27 cellular contexts compared by ENCODE assay signal in the genomic region with DNA sequence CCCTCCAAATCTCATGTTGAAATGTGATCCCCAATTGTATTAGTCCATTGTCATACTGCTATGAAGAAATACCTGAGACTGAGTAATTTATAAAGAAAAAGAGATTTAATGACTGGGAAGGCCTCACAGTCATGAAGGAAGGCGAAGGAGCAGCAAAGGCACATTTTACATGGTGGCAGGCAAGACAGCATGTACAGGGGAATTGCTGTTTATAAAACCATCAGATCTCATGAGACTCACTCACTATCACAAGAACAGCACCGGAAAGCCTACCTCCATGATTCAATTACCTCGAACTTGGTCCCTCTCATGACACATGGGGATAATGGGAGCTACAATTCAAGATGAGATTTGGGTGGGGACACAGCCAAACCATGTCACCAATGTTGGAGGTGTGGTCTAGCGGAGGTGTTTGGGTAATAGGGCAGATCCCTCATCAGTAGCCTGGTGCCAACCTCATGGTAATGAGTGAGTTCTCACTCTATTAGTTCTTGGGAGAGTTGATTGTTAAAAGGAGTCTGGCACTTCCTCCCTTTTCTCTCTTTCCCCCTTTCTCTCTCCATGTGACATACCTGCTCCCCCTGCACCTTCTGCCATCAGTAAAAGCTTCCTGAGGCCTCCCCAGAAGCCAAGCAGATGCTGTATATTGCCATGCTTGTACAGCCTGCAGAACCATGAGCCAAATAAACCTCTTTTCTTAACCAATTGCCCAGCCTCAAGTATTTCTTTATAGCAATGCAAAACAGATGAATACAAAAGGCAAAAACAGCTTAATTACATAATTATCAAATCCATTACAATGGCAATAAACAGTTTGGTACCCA. TPM values are rescaled to one million over a fixed set of nuclear protein-coding genes. Genes with fewer than 3 reads are reported as not detected.
"Had no signal": no experiment of that assay in that cellular context is flagged by ENCODE, and none has a peak within 500 bp of the region (broad histone marks: within the 10 kb centered on the region; RNA-seq: fewer than 3 reads in every experiment).

No MANE protein-coding gene starts in this region.

- DNase-seq: activated B cell treated with CpG ODN at 0.5 μM for 24 hours; activated CD4-positive, alpha-beta T cell treated with anti-CD3 and anti-CD28 coated beads for 48 hours; activated CD4-positive, alpha-beta T cell treated with anti-CD3 and anti-CD28 coated beads, Interleukin-2, amount 50 U/mL, for 1 hour; activated CD4-positive, alpha-beta T cell treated with anti-CD3 and anti-CD28 coated beads, Interleukin-2, amount 50 U/mL, for 48 hours; activated CD8-positive, alpha-beta memory T cell treated with anti-CD3 and anti-CD28 coated beads for 24 hours; activated CD8-positive, alpha-beta T cell treated with anti-CD3 and anti-CD28 coated beads for 36 hours; activated effector memory CD4-positive, alpha-beta T cell treated with Interleukin-2 at 50 U/mL for 16 hours; activated gamma-delta T cell treated with Interleukin-2 at 50 U/mL for 16 hours; activated naive CD4-positive, alpha-beta T cell treated with anti-CD3 and anti-CD28 coated beads, Interleukin-2, amount 50 U/mL, for 16 hours; activated naive CD4-positive, alpha-beta T cell treated with Interleukin-2 at 50 U/mL for 16 hours; activated T-cell treated with anti-CD3 and anti-CD28 coated beads, Interleukin-2, amount 50 U/mL, for 4 hours; adrenal gland; dorsolateral prefrontal cortex; effector memory CD4-positive, alpha-beta T cell; endodermal cell; head of caudate nucleus; T-helper 1 cell; T-helper 17 cell; T1000; WERI-Rb-1 had no signal

- FAIRE-seq: frontal cortex had no signal

- ATAC-seq: activated CD4-positive, CD25-positive, alpha-beta regulatory T cell treated with anti-CD3 and anti-CD28 coated beads, Interleukin-2, amount 50 U/mL, for 24 hours; activated CD8-positive, alpha-beta T cell treated with anti-CD3 and anti-CD28 coated beads for 36 hours; activated T-cell treated with anti-CD3 and anti-CD28 coated beads, Interleukin-2, amount 50 U/mL, for 4 hours; activated T-helper 17 cell treated with anti-CD3 and anti-CD28 coated beads, Interleukin-2, amount 50 U/mL, for 72 hours; esophagus mucosa; T-helper 17 cell had no signal

- H3K4me3 ChIP-seq: adrenal gland, ascending aorta, breast epithelium, coronary artery, dorsolateral prefrontal cortex had no signal

- H3K4me1 ChIP-seq: adrenal gland, ascending aorta, breast epithelium had no signal

- H3K27me3 ChIP-seq: adrenal gland, ascending aorta, breast epithelium, dorsolateral prefrontal cortex had no signal

- H3K9me3 ChIP-seq: adrenal gland, ascending aorta, breast epithelium had no signal

- H3K27ac ChIP-seq: adrenal gland, ascending aorta, breast epithelium, coronary artery, dorsolateral prefrontal cortex, WERI-Rb-1 had no signal

- H3K36me3 ChIP-seq: adrenal gland, ascending aorta, breast epithelium, WERI-Rb-1 had no signal

RNA-seq across cellular contexts. Expression of a gene that starts 14.5 kb away (rescaled TPM):
- total RNA-seq: activated B cell treated with CpG ODN at 0.5 μM for 24 hours had no signal
